ENCODE assay signal across 8 cellular contexts in genomic region chr16:70738083-70738977, GRCh38. TPM values are rescaled to one million over a fixed set of nuclear protein-coding genes. Genes with fewer than 3 reads are reported as not detected.
DNase-seq lines count a peak whose midpoint lies in the region; ATAC-seq and TF ChIP-seq lines count a peak whose summit lies in the region.

No MANE protein-coding gene starts in this region.

- H3K4me3 Mint-ChIP-seq in naive thymus-derived CD8-positive, alpha-beta T cell = peak overlapping the region; percentile 57 to 89 (median 84)

- peak; percentile 93 for TF ChIP-seq CTCF in WERI-Rb-1 (IDR thresholded peaks at IDR 0.05; ENCODE audit: low read depth, low read length)

- peaks cover 2 to 22% (median 12%) of the 10 kb centered on the region in 3 donors for H3K36me3 Mint-ChIP-seq in naive thymus-derived CD8-positive, alpha-beta T cell

- H3K27ac ChIP-seq in WERI-Rb-1 = no peak overlapping the region
- H3K27ac ChIP-seq in esophagus (ENCODE audit: low read depth in 2 of 2, low read length in 1 of 2) = peak overlapping the region; percentile 80 to 86

- no peaks in the 10 kb centered on the region for H3K9me3 Mint-ChIP-seq in naive thymus-derived CD8-positive, alpha-beta T cell

- no peaks in the 10 kb centered on the region for H3K27me3 Mint-ChIP-seq in naive thymus-derived CD8-positive, alpha-beta T cell

- peak; percentile 76 for DNase-seq in EL
- DNase-seq in HuH-7 (ENCODE audit: low spot score) = peak; percentile 97
- DNase-seq in WERI-Rb-1 = peak; percentile 81
- DNase-seq in naive thymus-derived CD8-positive, alpha-beta T cell = peak in 7 of 10 donors; percentile 19 to 67 (median 29)
- no peak for DNase-seq in putamen (ENCODE audit: low spot score)

- H3K4me1 ChIP-seq in esophagus (ENCODE audit: control insufficient read depth in 2 of 2, insufficient read depth in 2 of 2, low read length in 1 of 2) = peaks cover 7 to 12% of the 10 kb centered on the region in 2 donors

- H3K9me3 ChIP-seq in WERI-Rb-1 (ENCODE audit: severe bottlenecking) = no peaks in the 10 kb centered on the region
- no peaks in the 10 kb centered on the region for H3K9me3 ChIP-seq in esophagus (ENCODE audit: control insufficient read depth in 2 of 2, insufficient read depth in 1 of 2, low read depth in 1 of 2, low read length in 1 of 2)

- H3K36me3 ChIP-seq in WERI-Rb-1 (peaks cover 15% of the 10 kb centered on the region), esophagus (ENCODE audit: control insufficient read depth in 2 of 2, insufficient read depth in 2 of 2, low read length in 1 of 2) (peaks cover 0 to 18% of the 10 kb centered on the region in 2 donors)

- peak overlapping the region; percentile 96 to 100 (median 100) for H3K27ac Mint-ChIP-seq in naive thymus-derived CD8-positive, alpha-beta T cell

- 69 to 73% methylated on average over 22 of the region's 22 CpGs for WGBS in esophagus, 2 donors

- POLR2A ChIA-PET in naive thymus-derived CD8-positive, alpha-beta T cell (lab: Charles Lee) = interaction anchor here (1.0 to 5.5 kb wide), 12 partner anchors 9 to 392 kb away, joined by 3 to 60 read pairs (median 4); partner anchors contain the start of genes DDX19A, MTSS2 and VAC14

- no peak for ATAC-seq in naive thymus-derived CD8-positive, alpha-beta T cell
- ATAC-seq in HG03097 (IDR thresholded peaks at IDR 0.05; ENCODE audit: low FRiP score, unreplicated experiment) (no peak), HG02970 (IDR thresholded peaks at IDR 0.05; ENCODE audit: low FRiP score, unreplicated experiment) (no peak)

- H3K4me3 ChIP-seq in WERI-Rb-1 (ENCODE audit: low read depth, low read length) (no peak overlapping the region), esophagus (ENCODE audit: low read depth in 1 of 2, low read length in 2 of 2) (no peak overlapping the region)

- peaks cover 42 to 81% (median 68%) of the 10 kb centered on the region in 4 donors for H3K4me1 Mint-ChIP-seq in naive thymus-derived CD8-positive, alpha-beta T cell

- H3K27me3 ChIP-seq in WERI-Rb-1 (ENCODE audit: insufficient read depth, low read depth, severe bottlenecking) (no peaks in the 10 kb centered on the region), esophagus (ENCODE audit: control insufficient read depth in 1 of 2, insufficient read depth in 2 of 2, low read length in 2 of 2) (no peaks in the 10 kb centered on the region)

RNA-seq across cellular contexts. Expression of gene MTSS2, which starts 52.5 kb away (rescaled TPM):
- polyA plus RNA-seq in esophagus = 10 to 100 TPM; 27.4 to 62.9 TPM
- total RNA-seq in naive thymus-derived CD8-positive, alpha-beta T cell = 10 to 100 TPM; 23.3 to 26.8 TPM
- polyA plus RNA-seq in naive thymus-derived CD8-positive, alpha-beta T cell = under 1 TPM in 1 of 3 donors, not detected in 2; 0.28 TPM

Comparison
In these comparisons a context has a peak if more than half of its experiments do, and no peak if none do; other contexts are left out.
1. RNA of gene MTSS2, which starts 52.5 kb away (polyA plus RNA-seq): 27.4 to 62.9 TPM in esophagus; 0.28 TPM in naive thymus-derived CD8-positive, alpha-beta T cell; every median in the first group is over 10 times any median in the second.